ENCODE assay signal across 14 cellular contexts in the genomic region with DNA sequence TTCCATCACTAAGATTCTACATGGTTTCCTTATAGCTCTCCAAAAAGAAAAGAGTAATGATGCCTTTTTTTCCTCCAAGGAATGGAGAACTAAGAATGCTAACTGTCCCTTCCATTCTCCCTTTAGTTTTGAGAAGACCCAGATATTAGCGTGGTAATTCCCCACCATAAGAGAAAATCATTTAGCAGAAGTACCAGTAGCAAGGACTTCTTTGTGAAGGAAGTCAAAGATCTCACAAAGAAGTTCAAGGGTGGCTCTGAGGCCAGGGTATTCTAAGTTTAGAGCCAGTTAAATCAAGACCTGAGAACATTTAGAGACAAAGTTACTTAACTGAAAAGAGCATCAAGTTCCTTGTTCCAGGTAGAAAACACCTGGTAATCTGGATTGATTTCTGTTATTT. TPM values are rescaled to one million over a fixed set of nuclear protein-coding genes. Genes with fewer than 3 reads are reported as not detected.
DNase-seq lines count a peak whose midpoint lies in the region; ATAC-seq and TF ChIP-seq lines count a peak whose summit lies in the region.
"Had no signal": no experiment of that assay in that cellular context is flagged by ENCODE, and none has a peak within 500 bp of the region (broad histone marks: within the 10 kb centered on the region; RNA-seq: fewer than 3 reads in every experiment).

No MANE protein-coding gene starts in this region.

- H3K27me3 Mint-ChIP-seq in CD4-positive, alpha-beta memory T cell, result no peaks in the 10 kb centered on the region
- H3K27me3 Mint-ChIP-seq in activated naive CD8-positive, alpha-beta T cell treated with anti-CD3 and anti-CD28 coated beads for 36 hours, result no peaks in the 10 kb centered on the region

- no peaks in the 10 kb centered on the region for H3K27me3 ChIP-seq in CD4-positive, alpha-beta memory T cell (ENCODE audit: insufficient read depth, low read length)
- no peaks in the 10 kb centered on the region for H3K27me3 ChIP-seq in stomach
- H3K27me3 ChIP-seq: foreskin keratinocyte, SJCRH30, transverse colon had no signal

- peak overlapping the region in 7 of 8 donors; percentile 5 to 74 (median 40) for H3K4me3 Mint-ChIP-seq in CD4-positive, alpha-beta memory T cell
- H3K4me3 Mint-ChIP-seq in activated naive CD8-positive, alpha-beta T cell treated with anti-CD3 and anti-CD28 coated beads for 36 hours, result peak overlapping the region; percentile 18

- H3K4me1 Mint-ChIP-seq in CD4-positive, alpha-beta memory T cell, result peaks cover 67 to 93% (median 81%) of the 10 kb centered on the region in 4 donors
- H3K4me1 Mint-ChIP-seq in activated naive CD8-positive, alpha-beta T cell treated with anti-CD3 and anti-CD28 coated beads for 36 hours, result peaks cover 73% of the 10 kb centered on the region

- CTCF ChIA-PET in CD4-positive, alpha-beta memory T cell (lab: Charles Lee; ENCODE audit: partially characterized antibody), result interaction anchor here (1.4 to 2.1 kb wide), 2 partner anchors 57 to 171 kb away, joined by 5 read pairs; no protein-coding TSS in a partner anchor

- no peak for TF ChIP-seq CTCF in stomach (IDR thresholded peaks at IDR 0.05)

- TF ChIP-seq POLR2A in stomach (IDR thresholded peaks at IDR 0.05), result no peak

- H3K9me3 Mint-ChIP-seq in CD4-positive, alpha-beta memory T cell, result no peaks in the 10 kb centered on the region
- no peaks in the 10 kb centered on the region for H3K9me3 Mint-ChIP-seq in activated naive CD8-positive, alpha-beta T cell treated with anti-CD3 and anti-CD28 coated beads for 36 hours

- H3K4me1 ChIP-seq in CD4-positive, alpha-beta memory T cell (ENCODE audit: insufficient read depth, low read length), result peaks cover 97% of the 10 kb centered on the region
- H3K4me1 ChIP-seq in stomach, result peaks cover 27 to 100% (median 63%) of the 10 kb centered on the region in 4 donors
- H3K4me1 ChIP-seq: prostate gland, SJCRH30 had no signal

- ATAC-seq in GM18868 (IDR thresholded peaks at IDR 0.05; ENCODE audit: unreplicated experiment) (peak; percentile 60), HG02884 (IDR thresholded peaks at IDR 0.05; ENCODE audit: unreplicated experiment) (peak; percentile 38)
- ATAC-seq: foreskin keratinocyte had no signal

- H3K36me3 Mint-ChIP-seq in CD4-positive, alpha-beta memory T cell, result peaks cover 7 to 17% of the 10 kb centered on the region in 2 donors
- H3K36me3 Mint-ChIP-seq in activated naive CD8-positive, alpha-beta T cell treated with anti-CD3 and anti-CD28 coated beads for 36 hours, result peaks cover 42% of the 10 kb centered on the region

- intact Hi-C loops in CD4-positive, alpha-beta memory T cell (cut with micrococcal nuclease), result loop anchor here (10.0 kb wide), 1 partner anchor 527 kb away; no protein-coding TSS in a partner anchor
- intact Hi-C loops in stomach (cut with DNase I; ENCODE audit: low total_unique reads), result no loop called here

- no peaks in the 10 kb centered on the region for H3K9me3 ChIP-seq in CD4-positive, alpha-beta memory T cell (ENCODE audit: control insufficient read depth in 1 of 2, low read length in 2 of 2)
- H3K9me3 ChIP-seq in stomach, result no peaks in the 10 kb centered on the region
- H3K9me3 ChIP-seq: left ventricle myocardium inferior, prostate gland, SJCRH30, transverse colon had no signal

- H3K36me3 ChIP-seq in CD4-positive, alpha-beta memory T cell (ENCODE audit: insufficient read depth, low read length), result no peaks in the 10 kb centered on the region
- H3K36me3 ChIP-seq in stomach, result no peaks in the 10 kb centered on the region
- H3K36me3 ChIP-seq: left ventricle myocardium inferior, prostate gland, SJCRH30, transverse colon had no signal

- POLR2A ChIA-PET in CD4-positive, alpha-beta memory T cell (lab: Charles Lee; ENCODE audit: partially characterized antibody), result interaction anchor here (1.5 kb wide), 1 partner anchor 9 kb away, joined by 4 read pairs; no protein-coding TSS in a partner anchor

- no peak for TF ChIP-seq EP300 in stomach (IDR thresholded peaks at IDR 0.05)

- peak overlapping the region in 3 of 7 donors; percentile 2 to 48 (median 15) for H3K27ac Mint-ChIP-seq in CD4-positive, alpha-beta memory T cell
- peak overlapping the region; percentile 55 for H3K27ac Mint-ChIP-seq in activated naive CD8-positive, alpha-beta T cell treated with anti-CD3 and anti-CD28 coated beads for 36 hours

- H3K27ac ChIP-seq in CD4-positive, alpha-beta memory T cell (ENCODE audit: low read depth, low read length), result no peak overlapping the region
- H3K27ac ChIP-seq in stomach, result peak overlapping the region in 1 of 5 donors; percentile 38
- H3K27ac ChIP-seq: foreskin keratinocyte, left ventricle myocardium inferior, prostate gland, SJCRH30, transverse colon had no signal

- WGBS in stomach, 5 donors, result 56 to 85% (median 73%) methylated on average over 1 of the region's 1 CpG

- no peak overlapping the region for H3K4me3 ChIP-seq in CD4-positive, alpha-beta memory T cell (ENCODE audit: low read length in 2 of 2)
- H3K4me3 ChIP-seq in stomach, result no peak overlapping the region
- H3K4me3 ChIP-seq: left ventricle myocardium inferior, prostate gland, SJCRH30, transverse colon had no signal

- no peak for DNase-seq in CD4-positive, alpha-beta memory T cell
- no peak for DNase-seq in activated naive CD8-positive, alpha-beta T cell treated with anti-CD3 and anti-CD28 coated beads for 36 hours
- no peak for DNase-seq in NCI-H2081 treated with DMSO at 0.1 percent for 48 hours (lab: John Stamatoyannopoulos, UW)
- no peak for DNase-seq in activated effector memory CD4-positive, alpha-beta T cell treated with anti-CD3 and anti-CD28 coated beads, Interleukin-2, amount 50 U/mL, for 16 hours
- no peak for DNase-seq in stomach
- no peak for DNase-seq in mucosa of gallbladder (ENCODE audit: low spot score)
- DNase-seq: activated CD8-positive, alpha-beta memory T cell treated with anti-CD3 and anti-CD28 coated beads, Interleukin-2, amount 50 U/mL, for 48 hours; foreskin keratinocyte; left ventricle myocardium inferior; SJCRH30; transverse colon had no signal

RNA-seq across cellular contexts. Expression of a gene that starts 7.3 kb away (rescaled TPM):
- 100 to 1,000 TPM; 150 to 156 TPM for total RNA-seq in CD4-positive, alpha-beta memory T cell
- 10 to 100 TPM; 79.1 to 87.4 TPM for polyA plus RNA-seq in CD4-positive, alpha-beta memory T cell
- 100 to 1,000 TPM; 118 to 137 TPM for total RNA-seq in activated naive CD8-positive, alpha-beta T cell treated with anti-CD3 and anti-CD28 coated beads for 36 hours
- total RNA-seq in stomach (100 to 1,000 TPM in 4 of 5 donors, 10 to 100 TPM in 1; 21.4 to 220 (median 119) TPM), mucosa of gallbladder (35.7 TPM)
- polyA plus RNA-seq in stomach, result 10 to 100 TPM; 16.6 to 36.5 (median 18.7) TPM
